ENCODE assay signal across 29 cellular contexts in the genomic region with DNA sequence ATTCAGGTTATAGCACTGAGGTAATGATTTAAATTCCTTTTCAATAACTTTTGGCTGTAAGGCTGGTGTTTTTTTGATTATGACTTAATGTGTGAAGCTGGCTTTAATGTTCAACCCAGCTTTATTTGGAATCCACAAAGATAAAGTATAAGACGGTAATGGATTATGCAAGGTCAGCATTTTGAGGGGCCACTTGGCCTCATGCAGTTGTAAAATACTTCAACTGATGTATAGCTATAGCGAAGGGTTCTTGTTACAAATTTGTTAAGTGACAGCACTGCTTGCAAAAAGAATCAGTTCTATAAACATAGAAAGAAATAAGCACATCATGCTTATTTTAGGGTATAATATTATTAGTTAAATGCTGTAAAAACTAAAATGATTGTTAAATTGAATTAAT. TPM values are rescaled to one million over a fixed set of nuclear protein-coding genes. Genes with fewer than 3 reads are reported as not detected.
DNase-seq lines count a peak whose midpoint lies in the region; ATAC-seq, FAIRE-seq and TF ChIP-seq lines count a peak whose summit lies in the region.
"Had no signal": no experiment of that assay in that cellular context is flagged by ENCODE, and none has a peak within 500 bp of the region (broad histone marks: within the 10 kb centered on the region; RNA-seq: fewer than 3 reads in every experiment).

No MANE protein-coding gene starts in this region.

- no peak for FAIRE-seq in HepG2 (lab: Jason Lieb, UNC)
- no peak for FAIRE-seq in K562 (lab: Jason Lieb, UNC)
- FAIRE-seq: GM12878, GM12892, GM18507 had no signal

- no peak for TF ChIP-seq POLR2A in HepG2 (IDR thresholded peaks at IDR 0.05; ENCODE audit: insufficient read depth in 1 of 2, low read depth in 2 of 2, low read length in 2 of 2)
- TF ChIP-seq POLR2A in right lobe of liver (IDR thresholded peaks at IDR 0.05): no peak
- no peak for TF ChIP-seq POLR2A in K562 (conservative IDR thresholded peaks at IDR 0.05)

- POLR2A ChIA-PET in HepG2 (lab: Yijun Ruan, JAX) (no interaction called here), HEK293T (lab: Yijun Ruan, JAX) (interaction anchor here (1.0 kb wide), 1 partner anchor 36 kb away, joined by 3 read pairs; a partner anchor contains a TSS), K562 (lab: Yijun Ruan, JAX) (no interaction called here)

- TF ChIP-seq RAD21 in HepG2 (CRISPR knock-in tag; IDR thresholded peaks at IDR 0.05): no peak
- TF ChIP-seq RAD21 in K562 (CRISPR knock-in tag; conservative IDR thresholded peaks at IDR 0.05 in 1 of 2, IDR thresholded peaks at IDR 0.05 in 1 of 2): no peak

- H2AFZ ChIP-seq in HepG2 (ENCODE audit: low read length): no peak overlapping the region
- no peak overlapping the region for H2AFZ ChIP-seq in K562 (ENCODE audit: low read depth, low read length)

- H3K4me1 ChIP-seq in HepG2 (ENCODE audit: insufficient read depth, low read length) (no peaks in the 10 kb centered on the region), right lobe of liver (no peaks in the 10 kb centered on the region), K562 (replicated peaks in 1 of 2; ENCODE audit: control insufficient read depth in 2 of 2, insufficient read depth in 2 of 2, low read length in 2 of 2) (no peaks in the 10 kb centered on the region)
- H3K4me1 ChIP-seq: BE2C, BLaER1 had no signal

- no peak for TF ChIP-seq CTCF in HepG2 (CRISPR knock-in tag; IDR thresholded peaks at IDR 0.05)
- no peak for TF ChIP-seq CTCF in right lobe of liver (IDR thresholded peaks at IDR 0.05)
- TF ChIP-seq CTCF in K562 (IDR thresholded peaks at IDR 0.05 in 2 of 3, conservative IDR thresholded peaks at IDR 0.05 in 1 of 3; ENCODE audit: insufficient read depth in 2 of 3, low read depth in 1 of 3, low read length in 3 of 3): no peak

- DNase-seq in HepG2 (ENCODE audit: low spot score): no peak
- no peak for DNase-seq in right lobe of liver
- no peak for DNase-seq in HEK293T (ENCODE audit: extremely low spot score)
- DNase-seq in K562 (ENCODE audit: extremely low read depth in 1 of 4, low spot score in 3 of 4): no peak
- DNase-seq: ACHN; BE2C; C1 segment of cervical spinal cord; CD4-positive, alpha-beta memory T cell; CD4-positive, CD25-positive, alpha-beta regulatory T cell; CD8-positive, alpha-beta memory T cell; COR-L47; DMS 273 treated with DMSO at 0.1 percent for 48 hours; DMS153; DMS53; DMS79; DND-41; EL; GDM1 had no signal

- no peak overlapping the region for H3K4me3 ChIP-seq in HepG2 (replicated peaks in 1 of 3; ENCODE audit: insufficient read depth in 1 of 3, low read depth in 2 of 3, low read length in 3 of 3)
- no peak overlapping the region for H3K4me3 ChIP-seq in right lobe of liver
- no peak overlapping the region for H3K4me3 ChIP-seq in K562
- H3K4me3 ChIP-seq: BLaER1, GM12878 had no signal

- H3K9ac ChIP-seq in HepG2 (ENCODE audit: insufficient read depth, low read depth, low read length) (no peak overlapping the region), K562 (ENCODE audit: insufficient read depth in 1 of 2, low read depth in 2 of 2, low read length in 2 of 2) (no peak overlapping the region)
- H3K9ac ChIP-seq: BLaER1 had no signal

- no TSS peak for BruUV-seq in HepG2 (replicated peaks; lab: Mats Ljungman, UMichigan)
- no TSS peak for BruUV-seq in K562 (replicated peaks; lab: Mats Ljungman, UMichigan)

- CTCF ChIA-PET in HepG2 (lab: Yijun Ruan, JAX; ENCODE audit: low intra/inter-chr PET ratio, low total read pairs) (no interaction called here), HEK293T (lab: Yijun Ruan, JAX) (interaction anchor here (0.6 kb wide), 1 partner anchor 886 kb away, joined by 3 read pairs; no protein-coding TSS in a partner anchor), K562 (lab: Yijun Ruan, JAX; ENCODE audit: low intra/inter-chr PET ratio) (no interaction called here)

- in situ Hi-C loops in HepG2 (cut with HindIII; ENCODE audit: extremely low pct_ligation_motif_present, low pct_unique_long_range_greater_than_20kb): no loop called here
- in situ Hi-C loops in K562 (cut with MboI): no loop called here

- WGBS in HepG2 (ENCODE audit: low lambda C conversion rate): 1% methylated on average over 2 of the region's 2 CpGs
- WGBS in right lobe of liver (ENCODE audit: insufficient coverage, low coverage, low lambda C conversion rate, missing lambda C conversion rate): 64% methylated on average over 2 of the region's 2 CpGs
- 3% methylated on average over 2 of the region's 2 CpGs for WGBS in K562 (ENCODE audit: insufficient coverage, low coverage, missing lambda C conversion rate)

- H3K27me3 ChIP-seq in HepG2 (ENCODE audit: control insufficient read depth in 1 of 2, insufficient read depth in 2 of 2, low read length in 2 of 2): no peaks in the 10 kb centered on the region
- no peaks in the 10 kb centered on the region for H3K27me3 ChIP-seq in right lobe of liver
- no peaks in the 10 kb centered on the region for H3K27me3 ChIP-seq in K562 (ENCODE audit: control insufficient read depth in 2 of 2, insufficient read depth in 2 of 2, low read length in 2 of 2)
- H3K27me3 ChIP-seq: BE2C, BLaER1 had no signal

- TF ChIP-seq EP300 in HepG2 (IDR thresholded peaks at IDR 0.05; ENCODE audit: low read depth in 2 of 2, low read length in 2 of 2) (no peak), HepG2 (CRISPR knock-in tag; IDR thresholded peaks at IDR 0.05; ENCODE audit: borderline replicate concordance) (no peak), K562 (IDR thresholded peaks at IDR 0.05; ENCODE audit: low read length) (no peak)

- no peaks in the 10 kb centered on the region for H3K9me3 ChIP-seq in HepG2 (ENCODE audit: low read length)
- no peaks in the 10 kb centered on the region for H3K9me3 ChIP-seq in right lobe of liver
- H3K9me3 ChIP-seq in K562 (replicated peaks; ENCODE audit: control insufficient read depth, insufficient read depth, low read depth, low read length): no peaks in the 10 kb centered on the region
- H3K9me3 ChIP-seq: BE2C, BLaER1 had no signal

- H3K27ac ChIP-seq in HepG2 (ENCODE audit: extremely low read length, insufficient read depth, low read length): no peak overlapping the region
- H3K27ac ChIP-seq in right lobe of liver: no peak overlapping the region
- no peak overlapping the region for H3K27ac ChIP-seq in K562 (ENCODE audit: extremely low read depth, low read depth, low read length)
- H3K27ac ChIP-seq: 22Rv1, BLaER1 had no signal

- H4K20me1 ChIP-seq in HepG2 (ENCODE audit: insufficient read depth, low read length) (no peaks in the 10 kb centered on the region), K562 (replicated peaks; ENCODE audit: control insufficient read depth, insufficient read depth, low read length) (no peaks in the 10 kb centered on the region)
- H4K20me1 ChIP-seq: BLaER1 had no signal

- no peak overlapping the region for H3K4me2 ChIP-seq in HepG2 (ENCODE audit: low read depth, low read length)
- no peak overlapping the region for H3K4me2 ChIP-seq in K562 (ENCODE audit: insufficient read depth, low read length)
- H3K4me2 ChIP-seq: BLaER1 had no signal

- no peaks in the 10 kb centered on the region for H3K9me1 ChIP-seq in K562 (ENCODE audit: control insufficient read depth, insufficient read depth, low read length)

- no peaks in the 10 kb centered on the region for H3K36me3 ChIP-seq in HepG2 (replicated peaks in 1 of 2; ENCODE audit: control insufficient read depth in 1 of 2, insufficient read depth in 2 of 2, low read length in 2 of 2)
- H3K36me3 ChIP-seq in right lobe of liver: no peaks in the 10 kb centered on the region
- no peaks in the 10 kb centered on the region for H3K36me3 ChIP-seq in K562 (ENCODE audit: control insufficient read depth, insufficient read depth, low read length)
- H3K36me3 ChIP-seq: BE2C, BLaER1 had no signal

- intact Hi-C loops in HepG2 (cut with micrococcal nuclease; ENCODE audit: unreplicated experiment) (no loop called here), right lobe of liver (cut with DNase I) (no loop called here), K562 (cut with micrococcal nuclease) (no loop called here)

- H3K79me2 ChIP-seq in HepG2 (ENCODE audit: insufficient read depth, low read length): no peaks in the 10 kb centered on the region
- H3K79me2 ChIP-seq in K562 (ENCODE audit: control insufficient read depth, insufficient read depth, low read length): no peaks in the 10 kb centered on the region

- ATAC-seq in HepG2 (no peak), right lobe of liver (no peak), K562 (no peak), GM21423 (IDR thresholded peaks at IDR 0.05; ENCODE audit: unreplicated experiment) (no peak), GM21723 (IDR thresholded peaks at IDR 0.05; ENCODE audit: unreplicated experiment) (no peak), HG02852 (IDR thresholded peaks at IDR 0.05; ENCODE audit: unreplicated experiment) (no peak)
- ATAC-seq: GM12878 had no signal

RNA-seq across cellular contexts. Expression of a gene that starts 36.6 kb away (rescaled TPM):
- total RNA-seq in HepG2 (2016; rRNA removed; fragmentation: Illumina TruSeq; extraction: Trizol): 0.04 TPM in 1 of 2 replicates, not detected in the other
- total RNA-seq in HepG2 (2016; cell fraction: cytosol; rRNA removed; fragmentation: Illumina TruSeq; extraction: Trizol; ENCODE audit: low read depth): not detected in 2 replicates
- 0.02 TPM in 1 of 2 replicates, not detected in the other for total RNA-seq in HepG2 (2016; cell fraction: insoluble cytoplasmic fraction; rRNA removed; fragmentation: Illumina TruSeq; extraction: Trizol)
- not detected in 2 replicates for total RNA-seq in HepG2 (2016; cell fraction: membrane; rRNA removed; fragmentation: Illumina TruSeq; extraction: Trizol)
- total RNA-seq in HepG2 (2016; cell fraction: nucleus; rRNA removed; fragmentation: Illumina TruSeq; extraction: Trizol): 0.34 TPM in 2 replicates
- not detected in 2 replicates for polyA plus RNA-seq in HepG2 (2011; rRNA removed)
- polyA plus RNA-seq in HepG2 (2011; cell fraction: cytosol; rRNA removed): 0.01 TPM in 1 of 2 replicates, not detected in the other
- polyA plus RNA-seq in HepG2 (2011; cell fraction: nucleus; rRNA removed): 0.02 TPM in 1 of 2 replicates, not detected in the other
- not detected in 2 replicates for polyA plus RNA-seq in HepG2 (2012)
- polyA plus RNA-seq in HepG2 (2016; cell fraction: cytosol; fragmentation: Illumina TruSeq; extraction: Trizol; ENCODE audit: low read depth): not detected in 2 replicates
- not detected in 2 replicates for polyA plus RNA-seq in HepG2 (2016; cell fraction: insoluble cytoplasmic fraction; fragmentation: Illumina TruSeq; extraction: Trizol; ENCODE audit: low read depth)
- not detected in 2 replicates for polyA plus RNA-seq in HepG2 (2016; cell fraction: membrane; fragmentation: Illumina TruSeq; extraction: Trizol; ENCODE audit: low read depth)
- polyA plus RNA-seq in HepG2 (2016; cell fraction: nucleus; fragmentation: Illumina TruSeq; extraction: Trizol; ENCODE audit: insufficient read depth, low read depth): 0.05 TPM in 1 of 2 replicates, not detected in the other
- polyA minus RNA-seq in HepG2 (2011; rRNA and poly(A)+ RNA removed; ENCODE audit: low replicate concordance): 16.6 TPM in 1 of 2 replicates, not detected in the other
- 0.30 TPM in 1 of 2 replicates, not detected in the other for polyA minus RNA-seq in HepG2 (2011; cell fraction: cytosol; rRNA and poly(A)+ RNA removed)
- polyA minus RNA-seq in HepG2 (2011; cell fraction: nucleus; rRNA and poly(A)+ RNA removed): under 0.01 TPM in 2 replicates
- total RNA-seq in right lobe of liver: 1 to 10 TPM in 2 of 6 experiments, under 1 TPM in 3, not detected in 1; 0.06 to 1.7 (median 0.15) TPM
- not detected in 2 replicates for total RNA-seq in K562 (2011; cell fraction: chromatin; rRNA removed; ENCODE audit: low replicate concordance)
- total RNA-seq in K562 (2011; cell fraction: nucleolus; rRNA removed): not detected in 2 replicates
- total RNA-seq in K562 (2011; cell fraction: nucleoplasm; rRNA removed): not detected in 2 replicates
- total RNA-seq in K562 (2014; rRNA removed): not detected in 2 replicates
- not detected in 2 replicates for total RNA-seq in K562 (2014; rRNA removed; fragmentation: Illumina TruSeq; extraction: Trizol)
- not detected in 2 replicates for total RNA-seq in K562 (2015; rRNA removed; fragmentation: Illumina TruSeq; extraction: Trizol)
- total RNA-seq in K562 (2021): not detected in 2 replicates
- polyA plus RNA-seq in K562 (2011; rRNA removed): not detected in 2 replicates
- polyA plus RNA-seq in K562 (2011; cell fraction: cytosol; rRNA removed): not detected in 2 replicates
- not detected in 2 replicates for polyA plus RNA-seq in K562 (2011; cell fraction: nucleus; rRNA removed)
- not detected in 2 replicates for polyA plus RNA-seq in K562 (2012)
- not detected in 2 replicates for polyA plus RNA-seq in K562 (2014; fragmentation: Illumina TruSeq; extraction: Trizol)
- not detected for polyA plus RNA-seq in K562 (2014; fragmentation: Nextera tagmentation; extraction: Ambion mirVana)
- not detected in 2 replicates for polyA plus RNA-seq in K562 (2014; rRNA removed)
- not detected in 2 replicates for polyA minus RNA-seq in K562 (2011; rRNA and poly(A)+ RNA removed)
- not detected in 2 replicates for polyA minus RNA-seq in K562 (2011; cell fraction: cytosol; rRNA and poly(A)+ RNA removed)
- polyA minus RNA-seq in K562 (2011; cell fraction: nucleus; rRNA and poly(A)+ RNA removed): not detected in 2 replicates
- total RNA-seq: CD4-positive, alpha-beta memory T cell; CD4-positive, CD25-positive, alpha-beta regulatory T cell; CD8-positive, alpha-beta memory T cell; Daoy; G401 had no signal
- polyA plus RNA-seq: CD14-positive monocyte; CD4-positive, alpha-beta memory T cell; CD4-positive, CD25-positive, alpha-beta regulatory T cell; CD8-positive, alpha-beta memory T cell had no signal
